ENCODE assay signal across 9 cellular contexts in the genomic region with DNA sequence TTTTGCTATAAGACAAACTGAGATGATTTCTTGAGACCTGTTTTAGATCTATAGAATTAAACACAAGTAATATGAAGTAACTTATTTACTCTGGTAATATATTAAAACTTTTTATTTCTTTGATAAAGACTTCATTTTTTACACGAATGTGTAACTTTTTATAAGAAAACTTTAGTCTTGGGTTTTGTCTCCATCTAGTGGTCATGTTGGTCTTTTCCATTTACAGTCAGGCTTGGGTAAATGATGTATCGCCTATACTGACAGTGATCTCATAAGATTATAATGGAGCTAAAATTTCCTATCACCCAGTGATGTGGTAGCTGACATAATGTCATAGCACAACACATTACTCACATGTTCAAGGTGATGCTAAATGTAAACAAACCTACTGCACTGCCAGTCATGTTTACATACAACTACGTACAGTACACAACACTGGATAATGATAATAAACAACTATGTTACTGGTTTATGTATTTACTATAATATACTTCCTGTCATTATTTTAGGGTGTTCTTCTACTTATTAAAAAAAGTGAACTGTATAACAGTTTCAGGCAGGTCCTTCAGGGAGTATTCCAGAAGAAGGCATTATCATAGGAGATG. TPM values are rescaled to one million over a fixed set of nuclear protein-coding genes. Genes with fewer than 3 reads are reported as not detected.
DNase-seq lines count a peak whose midpoint lies in the region; ATAC-seq and TF ChIP-seq lines count a peak whose summit lies in the region.
"Had no signal": no experiment of that assay in that cellular context is flagged by ENCODE, and none has a peak within 500 bp of the region (broad histone marks: within the 10 kb centered on the region; RNA-seq: fewer than 3 reads in every experiment).

No MANE protein-coding gene starts in this region.

- no peak overlapping the region for H2AFZ ChIP-seq in OCI-LY1 (ENCODE audit: low read length)

- H3K79me2 ChIP-seq in OCI-LY1 (ENCODE audit: insufficient read depth, low read length) = no peaks in the 10 kb centered on the region

- H3K4me3 ChIP-seq in OCI-LY1 (ENCODE audit: low read depth, low read length, poor library complexity, severe bottlenecking) (no peak overlapping the region), mucosa of descending colon (no peak overlapping the region)

- no peak overlapping the region for H3K4me2 ChIP-seq in OCI-LY1 (ENCODE audit: low read length)

- H3K4me1 Mint-ChIP-seq in activated CD4-positive, alpha-beta T cell treated with anti-CD3 and anti-CD28 coated beads, Interleukin-2, amount 10 ng/mL, durations not matched to agents 7 days and 5 days = no peaks in the 10 kb centered on the region
- H3K4me1 Mint-ChIP-seq: central memory CD8-positive, alpha-beta T cell had no signal

- TF ChIP-seq CTCF in OCI-LY1 (IDR thresholded peaks at IDR 0.05; ENCODE audit: low read length) (peak; percentile 68), mucosa of descending colon (IDR thresholded peaks at IDR 0.05) (peak; percentile 35)

- no peaks in the 10 kb centered on the region for H3K27me3 ChIP-seq in OCI-LY1 (ENCODE audit: insufficient read depth, low read length)

- POLR2A ChIA-PET in activated CD4-positive, alpha-beta T cell treated with anti-CD3 and anti-CD28 coated beads, Interleukin-2, amount 10 ng/mL, durations not matched to agents 7 days and 5 days (lab: Charles Lee) = no interaction called here

- H3K4me3 Mint-ChIP-seq in activated CD4-positive, alpha-beta T cell treated with anti-CD3 and anti-CD28 coated beads, Interleukin-2, amount 10 ng/mL, durations not matched to agents 7 days and 5 days = no peak overlapping the region
- H3K4me3 Mint-ChIP-seq: central memory CD8-positive, alpha-beta T cell had no signal

- H3K27ac Mint-ChIP-seq in activated CD4-positive, alpha-beta T cell treated with anti-CD3 and anti-CD28 coated beads, Interleukin-2, amount 10 ng/mL, durations not matched to agents 7 days and 5 days = no peak overlapping the region

- H3K36me3 ChIP-seq in OCI-LY1 (ENCODE audit: insufficient read depth, low read length) = peaks cover 11% of the 10 kb centered on the region; the same call in 1 of the 2 replicates
- H3K36me3 ChIP-seq in mucosa of descending colon (ENCODE audit: low read depth) = no peaks in the 10 kb centered on the region

- peak; percentile 52 for ATAC-seq in HG03521 (IDR thresholded peaks at IDR 0.05; ENCODE audit: unreplicated experiment)
- ATAC-seq in mucosa of descending colon = peak; percentile 46

- H3K9me3 ChIP-seq in OCI-LY1 (ENCODE audit: low read length) (no peaks in the 10 kb centered on the region), mucosa of descending colon (no peaks in the 10 kb centered on the region)

- H3K9ac ChIP-seq in OCI-LY1 (ENCODE audit: low read length) = no peak overlapping the region

- no peaks in the 10 kb centered on the region for H3F3A ChIP-seq in OCI-LY1 (ENCODE audit: insufficient read depth, low read length)

- no peaks in the 10 kb centered on the region for H3K9me2 ChIP-seq in OCI-LY1 (ENCODE audit: low read depth, low read length)

- CTCF ChIA-PET in activated CD4-positive, alpha-beta T cell treated with anti-CD3 and anti-CD28 coated beads, Interleukin-2, amount 10 ng/mL, durations not matched to agents 7 days and 5 days (lab: Charles Lee) = interaction anchor here (0.6 to 0.9 kb wide), 3 partner anchors 25 to 330 kb away, joined by 3 read pairs; no protein-coding TSS in a partner anchor

- DNase-seq in activated CD4-positive, alpha-beta T cell treated with anti-CD3 and anti-CD28 coated beads, Interleukin-2, amount 10 ng/mL, durations not matched to agents 7 days and 5 days = peak; percentile 41
- no peak for DNase-seq in activated CD4-positive, alpha-beta T cell treated with anti-CD3 and anti-CD28 coated beads, Interleukin-2, amount 50 U/mL, for 4 hours
- DNase-seq in dedifferentiated amniotic fluid mesenchymal stem cell (ENCODE audit: extremely low spot score) (peak; percentile 74), mucosa of descending colon (peak in 1 of 3 donors; percentile 32), hepatic stellate cell (ENCODE audit: low spot score) (no peak)
- DNase-seq in activated naive CD4-positive, alpha-beta T cell treated with anti-CD3 and anti-CD28 coated beads, Interleukin-2, amount 50 U/mL, for 16 hours = no peak

- no peaks in the 10 kb centered on the region for H3K9me3 Mint-ChIP-seq in activated CD4-positive, alpha-beta T cell treated with anti-CD3 and anti-CD28 coated beads, Interleukin-2, amount 10 ng/mL, durations not matched to agents 7 days and 5 days
- H3K9me3 Mint-ChIP-seq: central memory CD8-positive, alpha-beta T cell had no signal

- H3K36me3 Mint-ChIP-seq in activated CD4-positive, alpha-beta T cell treated with anti-CD3 and anti-CD28 coated beads, Interleukin-2, amount 10 ng/mL, durations not matched to agents 7 days and 5 days (ENCODE audit: low read depth) = peaks cover 7% of the 10 kb centered on the region

- H3K27me3 Mint-ChIP-seq in activated CD4-positive, alpha-beta T cell treated with anti-CD3 and anti-CD28 coated beads, Interleukin-2, amount 10 ng/mL, durations not matched to agents 7 days and 5 days = peaks cover 11% of the 10 kb centered on the region

- no peak overlapping the region for H3K27ac ChIP-seq in OCI-LY1 (ENCODE audit: low read depth, low read length, poor library complexity, severe bottlenecking)

- no peaks in the 10 kb centered on the region for H4K20me1 ChIP-seq in OCI-LY1 (ENCODE audit: insufficient read depth, low read length)

- intact Hi-C loops in mucosa of descending colon (cut with DNase I, micrococcal nuclease) = loop anchor here in 1 of 2 donors (10.0 kb wide), 1 partner anchor 610 kb away; no protein-coding TSS in a partner anchor

- H3K4me1 ChIP-seq in OCI-LY1 (ENCODE audit: insufficient read depth, low read length, severe bottlenecking) (no peaks in the 10 kb centered on the region), mucosa of descending colon (ENCODE audit: low read depth) (no peaks in the 10 kb centered on the region)

RNA-seq across cellular contexts. Expression of a gene that starts 7.5 kb away (rescaled TPM):
- not detected for total RNA-seq in activated CD4-positive, alpha-beta T cell treated with anti-CD3 and anti-CD28 coated beads, Interleukin-2, amount 10 ng/mL, durations not matched to agents 7 days and 5 days
- total RNA-seq in mucosa of descending colon = not detected

RNA-seq across cellular contexts. Expression of a gene that starts 11.0 kb away (rescaled TPM):
- 10 to 100 TPM; 30.3 to 36.8 TPM for total RNA-seq in activated CD4-positive, alpha-beta T cell treated with anti-CD3 and anti-CD28 coated beads, Interleukin-2, amount 10 ng/mL, durations not matched to agents 7 days and 5 days
- 10 to 100 TPM; 15.1 to 17.9 (median 16.3) TPM for total RNA-seq in mucosa of descending colon

RNA-seq across cellular contexts. Expression of a gene that starts 11.1 kb away (rescaled TPM):
- 10 to 100 TPM; 38.4 to 44.2 TPM for total RNA-seq in activated CD4-positive, alpha-beta T cell treated with anti-CD3 and anti-CD28 coated beads, Interleukin-2, amount 10 ng/mL, durations not matched to agents 7 days and 5 days
- 10 to 100 TPM; 15.3 to 18.0 (median 16.9) TPM for total RNA-seq in mucosa of descending colon

RNA-seq across cellular contexts. Expression of a gene that starts 38.9 kb away (rescaled TPM):
- 1 to 10 TPM; 7.1 to 7.8 TPM for total RNA-seq in activated CD4-positive, alpha-beta T cell treated with anti-CD3 and anti-CD28 coated beads, Interleukin-2, amount 10 ng/mL, durations not matched to agents 7 days and 5 days
- 10 to 100 TPM; 13.9 to 23.5 (median 21.9) TPM for total RNA-seq in mucosa of descending colon

Comparison
In these comparisons a context has a peak if more than half of its experiments do, and no peak if none do; other contexts are left out.
1. DNase-seq: peak in activated CD4-positive, alpha-beta T cell treated with anti-CD3 and anti-CD28 coated beads, Interleukin-2, amount 10 ng/mL, durations not matched to agents 7 days and 5 days (single experiment) and dedifferentiated amniotic fluid mesenchymal stem cell (single experiment); none in activated CD4-positive, alpha-beta T cell treated with anti-CD3 and anti-CD28 coated beads, Interleukin-2, amount 50 U/mL, for 4 hours (0 of 2), hepatic stellate cell (single experiment) and activated naive CD4-positive, alpha-beta T cell treated with anti-CD3 and anti-CD28 coated beads, Interleukin-2, amount 50 U/mL, for 16 hours (single experiment).